In genomic region chr1:16873076-16873879, GRCh38 we compare ENCODE assay signal across 8 cellular contexts. TPM values are rescaled to one million over a fixed set of nuclear protein-coding genes. Genes with fewer than 3 reads are reported as not detected.
DNase-seq lines count a peak whose midpoint lies in the region; ATAC-seq, FAIRE-seq and TF ChIP-seq lines count a peak whose summit lies in the region.
"Not testable (repeated sequence)": the region's sequence is repeated elsewhere in the genome, so short reads cannot be mapped to it uniquely, and the experiment has no call there.

No MANE protein-coding gene starts in this region.

- ATAC-seq in Panc1: not testable (repeated sequence)
- peak; percentile 46 to 56 for ATAC-seq in activated T-cell treated with anti-CD3 and anti-CD28 coated beads, Interleukin-2, amount 50 U/mL, for 4 hours

- not testable (repeated sequence) for H3K4me1 Mint-ChIP-seq in activated T-cell treated with anti-CD3 and anti-CD28 coated beads, Interleukin-2, amount 50 U/mL, for 4 hours (ENCODE audit: low read depth)

- DNase-seq in DMS53 treated with DMSO at 0.1 percent for 48 hours (lab: John Stamatoyannopoulos, UW; ENCODE audit: unreplicated experiment) (peak; percentile 26), bronchial epithelial cell (ENCODE audit: low read depth) (peak; percentile 20), head of caudate nucleus (peak in 39 of 42 donors; percentile 40 to 94 (median 81)), lung microvascular endothelial cell (ENCODE audit: low read depth in 2 of 2) (peak; percentile 29 to 36), sigmoid colon (peak; percentile 90), superior temporal gyrus (ENCODE audit: extremely low spot score) (peak; percentile 38)
- DNase-seq in Panc1 (ENCODE audit: low read depth, low spot score): not testable (repeated sequence)
- DNase-seq in activated T-cell treated with anti-CD3 and anti-CD28 coated beads, Interleukin-2, amount 50 U/mL, for 4 hours: peak; percentile 59

- not testable (repeated sequence) for TF ChIP-seq EP300 in sigmoid colon (IDR thresholded peaks at IDR 0.05)

- TF ChIP-seq POLR2A in sigmoid colon (IDR thresholded peaks at IDR 0.05): not testable (repeated sequence)

- H3K27ac ChIP-seq in Panc1 (ENCODE audit: low read length) (peak overlapping the region; percentile 61; the same call in 1 of the 2 replicates), sigmoid colon (peak overlapping the region in 1 of 4 donors; percentile 50)

- WGBS in sigmoid colon, 2 donors: 11 to 19% methylated on average over 41 to 42 of the region's 52 CpGs

- not testable (repeated sequence) for H3K36me3 Mint-ChIP-seq in activated T-cell treated with anti-CD3 and anti-CD28 coated beads, Interleukin-2, amount 50 U/mL, for 4 hours (ENCODE audit: insufficient read depth)

- peak overlapping the region; percentile 22 to 51 for H3K4me3 ChIP-seq in Panc1 (ENCODE audit: low read depth in 2 of 2, low read length in 2 of 2)
- H3K4me3 ChIP-seq in bronchial epithelial cell (ENCODE audit: low read depth, low read length): peak overlapping the region; percentile 38
- peak overlapping the region; percentile 32 to 38 (median 35) for H3K4me3 ChIP-seq in sigmoid colon

- POLR2A ChIA-PET in Panc1 (lab: Charles Lee): not testable (repeated sequence)

- H3K27me3 Mint-ChIP-seq in activated T-cell treated with anti-CD3 and anti-CD28 coated beads, Interleukin-2, amount 50 U/mL, for 4 hours (ENCODE audit: low read depth): peaks cover 46% of the 10 kb centered on the region

- H3K4me1 ChIP-seq in Panc1 (ENCODE audit: control insufficient read depth, insufficient read depth, low read length); sigmoid colon: not testable (repeated sequence)

- CTCF ChIA-PET in Panc1 (lab: Charles Lee): not testable (repeated sequence)

- H3K9me3 Mint-ChIP-seq in activated T-cell treated with anti-CD3 and anti-CD28 coated beads, Interleukin-2, amount 50 U/mL, for 4 hours: not testable (repeated sequence)

- not testable (repeated sequence) for FAIRE-seq in bronchial epithelial cell (lab: Jason Lieb, UNC)

- intact Hi-C loops in Panc1 (cut with micrococcal nuclease; ENCODE audit: unreplicated experiment); head of caudate nucleus (cut with DNase I); sigmoid colon (cut with DNase I): not testable (repeated sequence)

- TF ChIP-seq CTCF in Panc1 (IDR thresholded peaks at IDR 0.05); bronchial epithelial cell (IDR thresholded peaks at IDR 0.05; ENCODE audit: insufficient read depth, low read length, severe bottlenecking); sigmoid colon (IDR thresholded peaks at IDR 0.05): not testable (repeated sequence)

- H3K9me3 ChIP-seq in Panc1 (ENCODE audit: control insufficient read depth, insufficient read depth, low read depth, low read length); sigmoid colon: not testable (repeated sequence)

- peak overlapping the region; percentile 76 for H3K4me3 Mint-ChIP-seq in activated T-cell treated with anti-CD3 and anti-CD28 coated beads, Interleukin-2, amount 50 U/mL, for 4 hours

- not testable (repeated sequence) for H3K36me3 ChIP-seq in Panc1 (ENCODE audit: control insufficient read depth, insufficient read depth, low read length); bronchial epithelial cell (ENCODE audit: control insufficient read depth, insufficient read depth, low read length); sigmoid colon

- BruUV-seq in Panc1 (replicated peaks; lab: Mats Ljungman, UMichigan): not testable (repeated sequence)

- in situ Hi-C loops in Panc1 (cut with HindIII; ENCODE audit: low pct_unique_long_range_greater_than_20kb, low sequenced_read_pairs): not testable (repeated sequence)

- not testable (repeated sequence) for H3K27me3 ChIP-seq in Panc1 (ENCODE audit: control insufficient read depth, insufficient read depth, low read length); bronchial epithelial cell (ENCODE audit: control insufficient read depth, insufficient read depth, low read length)
- H3K27me3 ChIP-seq in sigmoid colon: peaks cover 0 to 25% (median 4%) of the 10 kb centered on the region in 3 donors

RNA-seq across cellular contexts. Expression of gene RNU1-2, which starts 22.5 kb away (rescaled TPM):
- total RNA-seq in Panc1 (2021; ENCODE audit: unreplicated experiment) (1,290 TPM), bronchial epithelial cell (2,323 and 5,262 TPM in 2 replicates), lung microvascular endothelial cell (under 0.01 and 5,258 TPM in 2 replicates), sigmoid colon (under 1 TPM; under 0.01 TPM)
- polyA plus RNA-seq in Panc1 (2012; ENCODE audit: insufficient read length): 2.5 TPM
- total RNA-seq in activated T-cell treated with anti-CD3 and anti-CD28 coated beads, Interleukin-2, amount 50 U/mL, for 4 hours: 1,000 to 10,000 TPM; 1,321 to 1,622 (median 1,616) TPM
- polyA plus RNA-seq in sigmoid colon: not detected

RNA-seq across cellular contexts. Expression of gene CROCC, which starts 48.5 kb away (rescaled TPM):
- total RNA-seq in Panc1 (2021; ENCODE audit: unreplicated experiment): 13.6 TPM
- polyA plus RNA-seq in Panc1 (2012; ENCODE audit: insufficient read length): 27.4 TPM
- 10 to 100 TPM; 20.0 to 24.7 (median 20.3) TPM for total RNA-seq in activated T-cell treated with anti-CD3 and anti-CD28 coated beads, Interleukin-2, amount 50 U/mL, for 4 hours
- total RNA-seq in bronchial epithelial cell: 16.4 and 20.3 TPM in 2 replicates
- 8.1 and 18.3 TPM in 2 replicates for total RNA-seq in lung microvascular endothelial cell
- total RNA-seq in sigmoid colon: 10 to 100 TPM; 11.4 to 25.5 (median 20.3) TPM
- 10 to 100 TPM in 1 of 3 donors, 1 to 10 TPM in 2; 3.5 to 24.3 (median 7.8) TPM for polyA plus RNA-seq in sigmoid colon
